16 cellular contexts compared by ENCODE assay signal in genomic region chr4:182939680-182940079, GRCh38. TPM values are rescaled to one million over a fixed set of nuclear protein-coding genes. Genes with fewer than 3 reads are reported as not detected.
A peak's percentile ranks its signal among the peaks of the same experiment; 100 is the strongest.
DNase-seq lines count a peak whose midpoint lies in the region; ATAC-seq and TF ChIP-seq lines count a peak whose summit lies in the region.
"Had no signal": no experiment of that assay in that cellular context is flagged by ENCODE, and none has a peak within 500 bp of the region (broad histone marks: within the 10 kb centered on the region; RNA-seq: fewer than 3 reads in every experiment).

No MANE protein-coding gene starts in this region.

- no peak overlapping the region for H2AK5ac ChIP-seq in neuronal stem cell (ENCODE audit: low read depth, low read length)

- no peak overlapping the region for H2BK15ac ChIP-seq in neuronal stem cell (ENCODE audit: low read length)

- H3K27me3 ChIP-seq in neuronal stem cell (ENCODE audit: control insufficient read depth in 3 of 3, insufficient read depth in 3 of 3, low read depth in 1 of 3, low read length in 3 of 3), result peaks cover 2 to 20% (median 2%) of the 10 kb centered on the region in 3 experiments
- no peaks in the 10 kb centered on the region for H3K27me3 ChIP-seq in upper lobe of right lung
- H3K27me3 ChIP-seq: BE2C, BLaER1 had no signal

- H3K18ac ChIP-seq in neuronal stem cell (ENCODE audit: low read length), result peak overlapping the region; percentile 5

- H2AFZ ChIP-seq in neuronal stem cell (ENCODE audit: low read length), result no peak overlapping the region

- H3K9me3 ChIP-seq in neuronal stem cell (replicated peaks in 1 of 2; ENCODE audit: control insufficient read depth in 2 of 2, insufficient read depth in 1 of 2, low read depth in 1 of 2, low read length in 2 of 2) (no peaks in the 10 kb centered on the region), upper lobe of right lung (no peaks in the 10 kb centered on the region)
- H3K9me3 ChIP-seq: BE2C, BLaER1, Caco-2 had no signal

- H3K9ac ChIP-seq in neuronal stem cell (ENCODE audit: low read depth, low read length, poor library complexity), result no peak overlapping the region
- H3K9ac ChIP-seq: BLaER1 had no signal

- H3K27ac ChIP-seq in neuronal stem cell (replicated peaks; ENCODE audit: low read length) (no peak overlapping the region), upper lobe of right lung (no peak overlapping the region)
- H3K27ac ChIP-seq: BLaER1 had no signal

- TF ChIP-seq CTCF in upper lobe of right lung (IDR thresholded peaks at IDR 0.05) (no peak), GM20000 (IDR thresholded peaks at IDR 0.05; ENCODE audit: extremely low read depth, missing control alignments) (no peak)

- H3K4me1 ChIP-seq in neuronal stem cell (ENCODE audit: control insufficient read depth in 2 of 2, insufficient read depth in 1 of 2, low read depth in 1 of 2, low read length in 2 of 2) (no peaks in the 10 kb centered on the region), upper lobe of right lung (no peaks in the 10 kb centered on the region)
- H3K4me1 ChIP-seq: BLaER1, Caco-2 had no signal

- H3K23ac ChIP-seq in neuronal stem cell (ENCODE audit: low read depth, low read length, poor library complexity), result no peak overlapping the region

- H2BK5ac ChIP-seq in neuronal stem cell (ENCODE audit: low read length), result no peak overlapping the region

- H2BK120ac ChIP-seq in neuronal stem cell (ENCODE audit: low read depth, low read length), result no peak overlapping the region

- DNase-seq in kidney tubule cell (ENCODE audit: low spot score) (peak; percentile 36), neuronal stem cell (ENCODE audit: low spot score) (no peak), upper lobe of right lung (no peak), NCI-H146 treated with DMSO at 0.1 percent for 48 hours (lab: John Stamatoyannopoulos, UW; ENCODE audit: unreplicated experiment) (no peak), GM20000 (ENCODE audit: low spot score) (no peak)
- DNase-seq: 8988T; ACHN; BE2C; C1 segment of cervical spinal cord; Caco-2; Calu3; CD4-positive, alpha-beta memory T cell; CD4-positive, CD25-positive, alpha-beta regulatory T cell; DMS79 treated with DMSO at 0.1 percent for 48 hours; GF-D8 had no signal

- H3K4ac ChIP-seq in neuronal stem cell (ENCODE audit: low read length), result no peak overlapping the region

- intact Hi-C loops in upper lobe of right lung (cut with DNase I), result loop anchor here (10.0 kb wide), 2 partner anchors 125 to 325 kb away; no protein-coding TSS in a partner anchor

- H3K4me3 ChIP-seq in neuronal stem cell (ENCODE audit: low read length in 2 of 2), result no peak overlapping the region
- no peak overlapping the region for H3K4me3 ChIP-seq in upper lobe of right lung
- H3K4me3 ChIP-seq: BLaER1 had no signal

- no peak overlapping the region for H4K91ac ChIP-seq in neuronal stem cell (ENCODE audit: low read depth, low read length, poor library complexity)

- no peaks in the 10 kb centered on the region for H3K36me3 ChIP-seq in neuronal stem cell (replicated peaks in 1 of 2; ENCODE audit: control insufficient read depth in 2 of 2, insufficient read depth in 2 of 2, low read length in 2 of 2)
- no peaks in the 10 kb centered on the region for H3K36me3 ChIP-seq in upper lobe of right lung
- H3K36me3 ChIP-seq: BE2C, BLaER1 had no signal

- no peak overlapping the region for H2BK12ac ChIP-seq in neuronal stem cell (ENCODE audit: low read length)

- no peak overlapping the region for H3K4me2 ChIP-seq in neuronal stem cell (ENCODE audit: insufficient read depth, low read length, poor library complexity, severe bottlenecking)
- H3K4me2 ChIP-seq: BLaER1 had no signal

- H3K79me1 ChIP-seq in neuronal stem cell (ENCODE audit: low read depth, low read length), result peaks cover 2% of the 10 kb centered on the region

- H3K14ac ChIP-seq in neuronal stem cell (ENCODE audit: low read length), result no peak overlapping the region

- no peak overlapping the region for H4K8ac ChIP-seq in neuronal stem cell (ENCODE audit: low read depth, low read length)

- peak; percentile 27 for ATAC-seq in upper lobe of right lung

- no CpG with 5 or more reads among the region's 9 CpGs for WGBS in neuronal stem cell (ENCODE audit: extremely low coverage in 2 of 2, insufficient read length in 2 of 2, insufficient replicate concordance in 1 of 2), 2 donors

RNA-seq across cellular contexts. Expression of gene DCTD, which starts 22.5 kb away (rescaled TPM):
- polyA plus RNA-seq in neuronal stem cell (2013, experiment 1 of 2), result 95.6 TPM
- 95.4 TPM for polyA plus RNA-seq in neuronal stem cell (2013, experiment 2 of 2)
- total RNA-seq in upper lobe of right lung, result 88.6 TPM
